Comparison of ENCODE assay signal across 22 cellular contexts in the genomic region with DNA sequence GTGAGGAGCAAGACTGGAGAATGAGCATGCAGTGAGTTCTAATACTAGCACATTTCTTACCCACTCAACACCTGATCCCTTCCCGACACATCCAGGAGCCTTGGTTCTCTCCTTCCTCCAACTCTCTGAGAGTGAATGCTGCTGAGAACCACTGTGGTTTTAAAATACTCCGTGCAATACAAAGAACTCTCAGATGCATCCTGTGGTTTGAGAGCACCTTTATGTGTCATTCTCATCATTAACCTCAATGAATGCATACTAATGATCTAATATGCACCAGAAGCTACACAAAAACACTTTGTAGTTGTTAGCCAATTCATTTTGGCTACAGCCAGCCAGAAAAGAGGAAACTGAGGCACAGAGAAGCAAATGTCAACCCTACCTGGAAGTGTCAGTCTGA.
DNase-seq lines count a peak whose midpoint lies in the region; ATAC-seq, FAIRE-seq and TF ChIP-seq lines count a peak whose summit lies in the region.
"Had no signal": no experiment of that assay in that cellular context is flagged by ENCODE, and none has a peak within 500 bp of the region (broad histone marks: within the 10 kb centered on the region; RNA-seq: fewer than 3 reads in every experiment).

No MANE protein-coding gene starts in this region.

- H3K27ac Mint-ChIP-seq in activated CD4-positive, alpha-beta T cell treated with anti-CD3 and anti-CD28 coated beads, Interleukin-2, amount 10 ng/mL, durations not matched to agents 24 days and 14 days, result no peak overlapping the region
- peak overlapping the region; percentile 63 for H3K27ac Mint-ChIP-seq in T-helper 2 cell treated with Interferon-gamma antibody and Interleukin-4, amounts not matched to agents 5 μg/mL and 100 μg/mL, for 36 hours
- H3K27ac Mint-ChIP-seq in natural killer cell treated with Interleukin-12 subunit alpha and Interleukin-12 subunit beta and Interleukin-15 and Interleukin-18, amount 100 ng/mL, for 72 hours, result no peak overlapping the region
- H3K27ac Mint-ChIP-seq: HFFc6 had no signal

- no peak for TF ChIP-seq POLR2A in GM12892 (IDR thresholded peaks at IDR 0.05; ENCODE audit: low read depth, low read length)
- TF ChIP-seq POLR2A in gastroesophageal sphincter (IDR thresholded peaks at IDR 0.05), result no peak

- WGBS in gastroesophageal sphincter (ENCODE audit: low coverage in 1 of 2), 2 donors, result 57% methylated on average over 1 of the region's 2 CpGs; no CpG with 5 or more reads in 1 of the 2 donors

- TF ChIP-seq EP300 in gastroesophageal sphincter (IDR thresholded peaks at IDR 0.05), result no peak

- H3K36me3 Mint-ChIP-seq in activated CD4-positive, alpha-beta T cell treated with anti-CD3 and anti-CD28 coated beads, Interleukin-2, amount 10 ng/mL, durations not matched to agents 24 days and 14 days (ENCODE audit: low read depth), result peaks cover 31% of the 10 kb centered on the region
- H3K36me3 Mint-ChIP-seq in T-helper 2 cell treated with Interferon-gamma antibody and Interleukin-4, amounts not matched to agents 5 μg/mL and 100 μg/mL, for 36 hours (ENCODE audit: low read depth), result peaks cover 72% of the 10 kb centered on the region
- H3K36me3 Mint-ChIP-seq in natural killer cell treated with Interleukin-12 subunit alpha and Interleukin-12 subunit beta and Interleukin-15 and Interleukin-18, amount 100 ng/mL, for 72 hours, result no peaks in the 10 kb centered on the region

- H3K4me3 ChIP-seq in gastroesophageal sphincter, result no peak overlapping the region
- H3K4me3 ChIP-seq: cardiac muscle cell, sigmoid colon, upper lobe of left lung had no signal

- no peak for TF ChIP-seq CTCF in gastroesophageal sphincter (IDR thresholded peaks at IDR 0.05)

- H3K4me1 Mint-ChIP-seq in activated CD4-positive, alpha-beta T cell treated with anti-CD3 and anti-CD28 coated beads, Interleukin-2, amount 10 ng/mL, durations not matched to agents 24 days and 14 days, result peaks cover 25% of the 10 kb centered on the region
- H3K4me1 Mint-ChIP-seq in T-helper 2 cell treated with Interferon-gamma antibody and Interleukin-4, amounts not matched to agents 5 μg/mL and 100 μg/mL, for 36 hours (ENCODE audit: low read depth), result peaks cover 32% of the 10 kb centered on the region
- H3K4me1 Mint-ChIP-seq in natural killer cell treated with Interleukin-12 subunit alpha and Interleukin-12 subunit beta and Interleukin-15 and Interleukin-18, amount 100 ng/mL, for 72 hours (ENCODE audit: low read depth in 2 of 2), result peaks cover 27 to 37% of the 10 kb centered on the region in 2 donors

- H3K27me3 Mint-ChIP-seq in activated CD4-positive, alpha-beta T cell treated with anti-CD3 and anti-CD28 coated beads, Interleukin-2, amount 10 ng/mL, durations not matched to agents 24 days and 14 days, result peaks cover 5% of the 10 kb centered on the region
- H3K27me3 Mint-ChIP-seq in T-helper 2 cell treated with Interferon-gamma antibody and Interleukin-4, amounts not matched to agents 5 μg/mL and 100 μg/mL, for 36 hours (ENCODE audit: low read depth), result no peaks in the 10 kb centered on the region
- H3K27me3 Mint-ChIP-seq in natural killer cell treated with Interleukin-12 subunit alpha and Interleukin-12 subunit beta and Interleukin-15 and Interleukin-18, amount 100 ng/mL, for 72 hours, result peaks cover 32 to 43% of the 10 kb centered on the region in 2 donors

- FAIRE-seq in GM12892 (lab: Jason Lieb, UNC), result peak; percentile 42

- H3K36me3 ChIP-seq in gastroesophageal sphincter, result no peaks in the 10 kb centered on the region
- H3K36me3 ChIP-seq: cardiac muscle cell, sigmoid colon, upper lobe of left lung had no signal

- peak overlapping the region; percentile 5 for H3K4me3 Mint-ChIP-seq in activated CD4-positive, alpha-beta T cell treated with anti-CD3 and anti-CD28 coated beads, Interleukin-2, amount 10 ng/mL, durations not matched to agents 24 days and 14 days
- H3K4me3 Mint-ChIP-seq in T-helper 2 cell treated with Interferon-gamma antibody and Interleukin-4, amounts not matched to agents 5 μg/mL and 100 μg/mL, for 36 hours, result peak overlapping the region; percentile 45
- H3K4me3 Mint-ChIP-seq in natural killer cell treated with Interleukin-12 subunit alpha and Interleukin-12 subunit beta and Interleukin-15 and Interleukin-18, amount 100 ng/mL, for 72 hours, result peak overlapping the region; percentile 24
- H3K4me3 Mint-ChIP-seq: HFFc6 had no signal

- intact Hi-C loops in activated CD4-positive, alpha-beta T cell treated with anti-CD3 and anti-CD28 coated beads, Interleukin-2, amount 10 ng/mL, durations not matched to agents 24 days and 14 days (cut with micrococcal nuclease), result loop anchor here (2.0 kb wide), 1 partner anchor 21 kb away; no protein-coding TSS in a partner anchor

- peaks cover 52% of the 10 kb centered on the region for H3K27me3 ChIP-seq in gastroesophageal sphincter

- ATAC-seq in natural killer cell treated with Interleukin-12 subunit alpha and Interleukin-12 subunit beta and Interleukin-15 and Interleukin-18, amount 100 ng/mL, for 72 hours, result no peak
- ATAC-seq in GM19455 (IDR thresholded peaks at IDR 0.05; ENCODE audit: unreplicated experiment) (no peak), HG02973 (IDR thresholded peaks at IDR 0.05; ENCODE audit: unreplicated experiment) (no peak), gastroesophageal sphincter (no peak)
- ATAC-seq: foreskin keratinocyte had no signal

- no peaks in the 10 kb centered on the region for H3K9me3 ChIP-seq in gastroesophageal sphincter
- H3K9me3 ChIP-seq: sigmoid colon, upper lobe of left lung had no signal

- no peak for DNase-seq in activated CD4-positive, alpha-beta T cell treated with anti-CD3 and anti-CD28 coated beads, Interleukin-2, amount 10 ng/mL, durations not matched to agents 24 days and 14 days
- DNase-seq in activated CD4-positive, alpha-beta T cell treated with anti-CD3 and anti-CD28 coated beads, Interleukin-2, amount 50 U/mL, for 1 hour, result no peak
- DNase-seq in GM12892 (ENCODE audit: insufficient read length), result no peak
- no peak for DNase-seq in T-helper 2 cell treated with Interferon-gamma antibody and Interleukin-4, amounts not matched to agents 5 μg/mL and 100 μg/mL, for 36 hours (ENCODE audit: low spot score)
- DNase-seq in natural killer cell treated with Interleukin-12 subunit alpha and Interleukin-12 subunit beta and Interleukin-15 and Interleukin-18, amount 100 ng/mL, for 72 hours (ENCODE audit: low spot score), result no peak
- DNase-seq: 8988T; activated CD4-positive, alpha-beta T cell treated with anti-CD3 and anti-CD28 coated beads, Interleukin-2, amount 50 U/mL, for 48 hours; activated effector memory CD4-positive, alpha-beta T cell treated with Interleukin-2 at 50 U/mL for 16 hours; DMS153; dorsolateral prefrontal cortex; foreskin keratinocyte; HFFc6; mammary epithelial cell; naive thymus-derived CD8-positive, alpha-beta T cell; NCI-H1048; NCI-H2081 treated with DMSO at 0.1 percent for 48 hours; sigmoid colon; upper lobe of left lung had no signal

- peaks cover 0 to 20% (median 8%) of the 10 kb centered on the region in 3 donors for H3K4me1 ChIP-seq in gastroesophageal sphincter
- H3K4me1 ChIP-seq: foreskin keratinocyte had no signal

- H3K9me3 Mint-ChIP-seq in activated CD4-positive, alpha-beta T cell treated with anti-CD3 and anti-CD28 coated beads, Interleukin-2, amount 10 ng/mL, durations not matched to agents 24 days and 14 days, result no peaks in the 10 kb centered on the region
- no peaks in the 10 kb centered on the region for H3K9me3 Mint-ChIP-seq in T-helper 2 cell treated with Interferon-gamma antibody and Interleukin-4, amounts not matched to agents 5 μg/mL and 100 μg/mL, for 36 hours
- no peaks in the 10 kb centered on the region for H3K9me3 Mint-ChIP-seq in natural killer cell treated with Interleukin-12 subunit alpha and Interleukin-12 subunit beta and Interleukin-15 and Interleukin-18, amount 100 ng/mL, for 72 hours
- H3K9me3 Mint-ChIP-seq: naive thymus-derived CD8-positive, alpha-beta T cell had no signal

- H3K27ac ChIP-seq in gastroesophageal sphincter, result no peak overlapping the region
- H3K27ac ChIP-seq: cardiac muscle cell, foreskin keratinocyte, sigmoid colon, upper lobe of left lung had no signal
